In the genomic region with DNA sequence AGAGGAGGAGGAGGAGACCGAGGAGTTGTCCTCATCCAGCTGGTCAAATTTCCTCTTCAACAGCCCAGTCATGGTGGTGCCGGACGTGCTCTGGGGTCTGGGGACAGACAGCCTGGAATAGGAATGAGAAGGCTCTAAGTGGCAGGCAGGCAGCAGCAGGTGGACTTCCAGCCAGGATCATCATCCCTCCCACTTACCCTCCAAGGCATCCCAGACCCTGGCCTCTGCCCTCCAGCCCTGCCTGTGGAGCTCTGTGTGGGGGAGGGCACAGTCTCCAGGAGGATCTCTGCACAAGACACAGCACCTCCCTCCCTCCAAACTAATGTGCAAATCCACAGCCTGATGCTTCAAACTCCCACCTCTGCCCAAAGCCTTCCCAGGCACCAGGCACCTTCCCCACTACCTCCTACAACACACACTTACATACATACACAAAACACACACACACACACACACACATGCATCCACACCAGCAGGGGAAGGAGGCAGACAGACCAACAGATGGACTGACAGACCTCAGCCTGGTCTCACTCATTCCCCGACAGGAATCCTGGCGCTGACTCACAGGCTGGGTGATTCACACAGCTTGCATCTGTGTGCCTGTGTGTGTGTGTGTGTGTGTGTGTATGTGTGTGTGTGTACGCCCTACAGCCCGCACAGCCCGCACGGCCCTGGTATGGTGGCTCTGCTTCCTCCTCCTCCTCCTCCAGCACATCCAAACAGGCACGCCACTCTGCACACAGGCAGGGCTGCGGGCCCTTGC, we compare ENCODE assay signal across 8 cellular contexts. TPM values are rescaled to one million over a fixed set of nuclear protein-coding genes. Genes with fewer than 3 reads are reported as not detected.
DNase-seq lines count a peak whose midpoint lies in the region; ATAC-seq and TF ChIP-seq lines count a peak whose summit lies in the region.

No MANE protein-coding gene starts in this region.

- H3K9me3 ChIP-seq in colonic mucosa = no peaks in the 10 kb centered on the region

- peak overlapping the region; percentile 65 for H3K4me3 ChIP-seq in GM12875 (ENCODE audit: low read depth, low read length)
- no peak overlapping the region for H3K4me3 ChIP-seq in colonic mucosa

- peak; percentile 77 to 78 for DNase-seq in Kasumi-1 (lab: John Stamatoyannopoulos, UW)
- peak; percentile 86 for DNase-seq in activated CD4-positive, alpha-beta T cell treated with anti-CD3 and anti-CD28 coated beads for 48 hours
- peak; percentile 84 for DNase-seq in colonic mucosa
- DNase-seq in lung microvascular endothelial cell (ENCODE audit: low read depth in 2 of 2) = peak; percentile 92 to 99
- DNase-seq in stimulated activated CD8-positive, alpha-beta memory T cell treated with anti-CD3 and anti-CD28 coated beads, Interleukin-15, amount 100 ng/mL, for 24 hours (ENCODE audit: low read depth) = peak; percentile 40
- no peak for DNase-seq in NCI-H128 (lab: John Stamatoyannopoulos, UW; ENCODE audit: unreplicated experiment)

- peaks cover 33% of the 10 kb centered on the region for H3K36me3 ChIP-seq in colonic mucosa

- intact Hi-C loops in colonic mucosa (cut with DNase I) = no loop called here

- no peaks in the 10 kb centered on the region for H3K27me3 ChIP-seq in colonic mucosa

- no peak for TF ChIP-seq CTCF in GM12875 (IDR thresholded peaks at IDR 0.05; ENCODE audit: borderline replicate concordance, insufficient read depth, low read depth, low read length)
- no peak for TF ChIP-seq CTCF in colonic mucosa (IDR thresholded peaks at IDR 0.05)

- peaks cover 48% of the 10 kb centered on the region for H3K4me1 ChIP-seq in colonic mucosa

- H3K9ac ChIP-seq in colonic mucosa (ENCODE audit: low read depth in 2 of 2, low read length in 2 of 2) = peak overlapping the region; percentile 44 to 82

- peak overlapping the region; percentile 70 for H3K27ac ChIP-seq in colonic mucosa

- no peak for ATAC-seq in GM18873 (IDR thresholded peaks at IDR 0.05; ENCODE audit: low FRiP score, unreplicated experiment)

RNA-seq across cellular contexts. Expression of gene CSRNP1, which starts 6.6 kb away (rescaled TPM):
- 10 to 100 TPM; 11.2 to 26.6 TPM for total RNA-seq in colonic mucosa
- total RNA-seq in lung microvascular endothelial cell = 7.6 and 10.5 TPM in 2 replicates

RNA-seq across cellular contexts. Expression of gene TTC21A, which starts 39.3 kb away (rescaled TPM):
- total RNA-seq in colonic mucosa = 1 to 10 TPM; 2.8 to 6.1 TPM
- total RNA-seq in lung microvascular endothelial cell = 1.3 and 1.6 TPM in 2 replicates

RNA-seq across cellular contexts. Expression of gene GORASP1, which starts 39.4 kb away (rescaled TPM):
- total RNA-seq in colonic mucosa (100 to 1,000 TPM in 1 of 2 donors, 10 to 100 TPM in 1; 84.2 to 106 TPM), lung microvascular endothelial cell (22.4 and 31.3 TPM in 2 replicates)

RNA-seq across cellular contexts. Expression of gene XIRP1, which starts 45.6 kb away (rescaled TPM):
- total RNA-seq in colonic mucosa (not detected), lung microvascular endothelial cell (not detected in 2 replicates)
